Comparison of ENCODE assay signal across 18 cellular contexts in the genomic region with DNA sequence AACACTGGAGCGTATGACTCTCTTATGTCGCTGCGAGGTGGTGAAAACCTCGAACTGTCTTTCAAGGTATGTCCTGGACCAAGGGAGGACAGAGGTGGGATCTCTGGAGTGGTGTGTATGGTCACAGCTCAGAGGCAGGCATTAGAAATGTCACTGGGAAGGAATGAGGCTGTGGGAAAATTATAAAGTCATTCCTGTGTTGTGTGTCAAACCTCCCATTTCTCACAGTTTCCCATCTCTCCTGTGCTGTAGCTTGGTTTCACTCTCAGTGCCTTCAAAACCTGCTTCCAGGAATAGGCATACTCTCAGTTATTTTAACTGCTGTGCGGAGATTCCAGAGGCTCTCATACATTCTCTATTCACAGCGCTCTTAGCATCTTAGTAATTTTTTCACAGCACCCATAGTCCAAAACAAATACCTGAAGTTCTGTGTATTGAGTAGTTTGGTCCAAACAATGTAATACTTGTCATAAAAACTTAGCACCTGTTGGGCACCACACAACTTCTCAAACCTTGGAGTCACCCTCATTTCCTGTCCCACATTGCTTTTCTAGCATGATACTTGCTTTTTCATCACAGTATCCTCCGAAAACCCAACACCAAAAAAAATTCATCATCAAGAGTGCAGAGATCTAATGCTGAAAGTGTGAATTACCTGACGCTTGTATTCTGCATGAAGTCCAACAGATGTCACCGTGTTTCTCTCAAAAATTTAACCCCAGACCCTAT. TPM values are rescaled to one million over a fixed set of nuclear protein-coding genes. Genes with fewer than 3 reads are reported as not detected.
A peak's percentile ranks its signal among the peaks of the same experiment; 100 is the strongest.
DNase-seq lines count a peak whose midpoint lies in the region; ATAC-seq, FAIRE-seq and TF ChIP-seq lines count a peak whose summit lies in the region.
"Had no signal": no experiment of that assay in that cellular context is flagged by ENCODE, and none has a peak within 500 bp of the region (broad histone marks: within the 10 kb centered on the region; RNA-seq: fewer than 3 reads in every experiment).

No MANE protein-coding gene starts in this region.

- H3K4me1 ChIP-seq in astrocyte (ENCODE audit: insufficient read depth, low read length), result no peaks in the 10 kb centered on the region
- H3K4me1 ChIP-seq: Peyer's patch had no signal

- no peak for TF ChIP-seq CTCF in HFFc6 (IDR thresholded peaks at IDR 0.05)
- TF ChIP-seq CTCF in astrocyte (IDR thresholded peaks at IDR 0.05; ENCODE audit: insufficient read depth, low read depth, low read length), result no peak

- no peaks in the 10 kb centered on the region for H4K20me1 ChIP-seq in astrocyte (ENCODE audit: insufficient read depth, low read length)
- H4K20me1 ChIP-seq: BLaER1 treated with 17β-estradiol and CSF1 and Interleukin-3, amounts not matched to agents 10 nM and 100 nM had no signal

- H3K9ac ChIP-seq in astrocyte (ENCODE audit: low read length), result no peak overlapping the region
- H3K9ac ChIP-seq: BLaER1 treated with 17β-estradiol and CSF1 and Interleukin-3, amounts not matched to agents 10 nM and 100 nM had no signal

- H3K4me1 Mint-ChIP-seq in HFFc6 (ENCODE audit: low read depth) (peaks cover 25% of the 10 kb centered on the region), astrocyte (ENCODE audit: low read depth, unreplicated experiment) (peaks cover 7% of the 10 kb centered on the region)
- H3K4me1 Mint-ChIP-seq: CD8-positive, alpha-beta memory T cell had no signal

- H3K79me2 ChIP-seq in astrocyte (ENCODE audit: insufficient read depth, low read length), result no peaks in the 10 kb centered on the region

- H3K4me3 ChIP-seq in astrocyte (ENCODE audit: insufficient read depth, low read depth, low read length), result no peak overlapping the region
- H3K4me3 ChIP-seq: BLaER1 treated with 17β-estradiol and CSF1 and Interleukin-3, amounts not matched to agents 10 nM and 100 nM; Peyer's patch had no signal

- H3K9me3 ChIP-seq in astrocyte (ENCODE audit: insufficient read depth, low read depth, low read length), result no peaks in the 10 kb centered on the region
- H3K9me3 ChIP-seq: BLaER1 treated with 17β-estradiol and CSF1 and Interleukin-3, amounts not matched to agents 10 nM and 100 nM; Peyer's patch had no signal

- H3K4me2 ChIP-seq in astrocyte (ENCODE audit: low read length), result no peak overlapping the region
- H3K4me2 ChIP-seq: BLaER1 treated with 17β-estradiol and CSF1 and Interleukin-3, amounts not matched to agents 10 nM and 100 nM had no signal

- H3K27me3 ChIP-seq in astrocyte (ENCODE audit: insufficient read depth, low read length), result no peaks in the 10 kb centered on the region
- H3K27me3 ChIP-seq: BLaER1 treated with 17β-estradiol and CSF1 and Interleukin-3, amounts not matched to agents 10 nM and 100 nM; Peyer's patch had no signal

- H3K9me3 Mint-ChIP-seq in HFFc6 (no peaks in the 10 kb centered on the region), astrocyte (ENCODE audit: unreplicated experiment) (peaks cover 2% of the 10 kb centered on the region)
- H3K9me3 Mint-ChIP-seq: CD8-positive, alpha-beta memory T cell; T-helper 2 cell treated with Interferon-gamma antibody and Interleukin-4, amounts not matched to agents 5 μg/mL and 100 μg/mL, for 36 hours had no signal

- no peak overlapping the region for H3K4me3 Mint-ChIP-seq in HFFc6
- H3K4me3 Mint-ChIP-seq in astrocyte (ENCODE audit: unreplicated experiment), result no peak overlapping the region
- H3K4me3 Mint-ChIP-seq: CD8-positive, alpha-beta memory T cell; T-helper 2 cell treated with Interferon-gamma antibody and Interleukin-4, amounts not matched to agents 5 μg/mL and 100 μg/mL, for 36 hours had no signal

- FAIRE-seq in astrocyte (lab: Jason Lieb, UNC), result no peak
- FAIRE-seq: H1, HTR-8/SVneo had no signal

- ATAC-seq in GM19467 (IDR thresholded peaks at IDR 0.05; ENCODE audit: unreplicated experiment) (no peak), HG03469 (IDR thresholded peaks at IDR 0.05; ENCODE audit: unreplicated experiment) (no peak)
- ATAC-seq: Right ventricle myocardium inferior had no signal

- H3K27ac Mint-ChIP-seq in HFFc6 (peak overlapping the region; percentile 65; the same call in 1 of the 2 replicates), astrocyte (ENCODE audit: unreplicated experiment) (peak overlapping the region; percentile 30)
- H3K27ac Mint-ChIP-seq: T-helper 2 cell treated with Interferon-gamma antibody and Interleukin-4, amounts not matched to agents 5 μg/mL and 100 μg/mL, for 36 hours had no signal

- H3K36me3 Mint-ChIP-seq in HFFc6 (ENCODE audit: low read depth) (no peaks in the 10 kb centered on the region), astrocyte (ENCODE audit: low read depth, unreplicated experiment) (no peaks in the 10 kb centered on the region)
- H3K36me3 Mint-ChIP-seq: CD8-positive, alpha-beta memory T cell had no signal

- peak; percentile 78 for DNase-seq in EH (ENCODE audit: low read depth)
- peak; percentile 37 for DNase-seq in HFFc6
- no peak for DNase-seq in astrocyte (ENCODE audit: low read depth)
- no peak for DNase-seq in T-helper 9 cell
- DNase-seq in DMS153 treated with DMSO at 0.1 percent for 48 hours (lab: John Stamatoyannopoulos, UW; ENCODE audit: unreplicated experiment), result no peak
- DNase-seq: CD8-positive, alpha-beta memory T cell; MV-4-11; NCI-H1436; NCI-H2081; NCI-H774; Peyer's patch had no signal

- H2AFZ ChIP-seq in astrocyte (ENCODE audit: low read depth, low read length), result no peak overlapping the region

- H3K36me3 ChIP-seq in astrocyte (ENCODE audit: insufficient read depth, low read length), result no peaks in the 10 kb centered on the region
- H3K36me3 ChIP-seq: BLaER1 treated with 17β-estradiol and CSF1 and Interleukin-3, amounts not matched to agents 10 nM and 100 nM; Peyer's patch had no signal

- H3K27me3 Mint-ChIP-seq in HFFc6 (ENCODE audit: insufficient read depth) (peaks cover 3% of the 10 kb centered on the region; the same call in 1 of the 2 replicates), astrocyte (ENCODE audit: low read depth, unreplicated experiment) (peaks cover 5% of the 10 kb centered on the region)

- no peak overlapping the region for H3K27ac ChIP-seq in astrocyte (ENCODE audit: low read depth, low read length)
- H3K27ac ChIP-seq: BLaER1 treated with 17β-estradiol and CSF1 and Interleukin-3, amounts not matched to agents 10 nM and 100 nM; Peyer's patch had no signal

RNA-seq across cellular contexts. Expression of gene GALNT15, which starts 36.9 kb away (rescaled TPM):
- total RNA-seq in HFFc6 (2021; fragmentation: NEBNext Ultra II Directional; extraction: Animal tissue kit (Norgen Biotek cat#: 25700)), result 1 to 10 TPM; 5.5 to 7.2 (median 6.4) TPM
- 0.95 and 3.0 TPM in 2 replicates for total RNA-seq in astrocyte
- total RNA-seq: CD8-positive, alpha-beta memory T cell; H1 had no signal

RNA-seq across cellular contexts. Expression of gene DPH3, which starts 53.4 kb away (rescaled TPM):
- 10 to 100 TPM; 35.5 to 49.8 (median 44.3) TPM for total RNA-seq in HFFc6 (2021; fragmentation: NEBNext Ultra II Directional; extraction: Animal tissue kit (Norgen Biotek cat#: 25700))
- 55.3 and 61.5 TPM in 2 replicates for total RNA-seq in astrocyte

RNA-seq across cellular contexts. Expression of gene OXNAD1, which starts 53.7 kb away (rescaled TPM):
- 1 to 10 TPM; 6.4 to 8.7 (median 8.1) TPM for total RNA-seq in HFFc6 (2021; fragmentation: NEBNext Ultra II Directional; extraction: Animal tissue kit (Norgen Biotek cat#: 25700))
- total RNA-seq in astrocyte, result 10.5 and 10.6 TPM in 2 replicates

Comparison
In these comparisons a context has a peak if more than half of its experiments do, and no peak if none do; other contexts are left out.
1. DNase-seq: peak in EH (single experiment) and HFFc6 (single experiment); none in astrocyte (single experiment), T-helper 9 cell (single experiment) and DMS153 treated with DMSO at 0.1 percent for 48 hours (single experiment).